In genomic region chr4:106201373-106201772, GRCh38 we compare ENCODE assay signal across 8 cellular contexts.
DNase-seq lines count a peak whose midpoint lies in the region; ATAC-seq and TF ChIP-seq lines count a peak whose summit lies in the region.

No MANE protein-coding gene starts in this region.

- H3K4me3 ChIP-seq in fibroblast of mammary gland (ENCODE audit: control insufficient read depth, low read depth, low read length): no peak overlapping the region

- peak; percentile 26 for TF ChIP-seq CTCF in GM12873 (IDR thresholded peaks at IDR 0.05; ENCODE audit: insufficient read depth, low read depth, low read length, missing control alignments)
- TF ChIP-seq CTCF in fibroblast of mammary gland (conservative IDR thresholded peaks at IDR 0.05; ENCODE audit: control insufficient read depth, insufficient read depth, low read depth, low read length): peak; percentile 65

- no peak for ATAC-seq in GM18519 (IDR thresholded peaks at IDR 0.05; ENCODE audit: low FRiP score, unreplicated experiment)

- DNase-seq in A172 (ENCODE audit: low spot score): peak; percentile 6
- peak; percentile 49 for DNase-seq in OCI-M1 (lab: John Stamatoyannopoulos, UW)
- peak; percentile 23 for DNase-seq in fibroblast of mammary gland (ENCODE audit: low read depth)
- DNase-seq in stimulated activated naive CD4-positive, alpha-beta T cell treated with Interleukin-2 at 50 U/mL for 16 hours (lab: John Stamatoyannopoulos, UW): no peak
- no peak for DNase-seq in activated T-cell treated with anti-CD3 and anti-CD28 coated beads for 4 hours
- DNase-seq in NCI-H187 treated with DMSO at 0.1 percent for 48 hours (lab: John Stamatoyannopoulos, UW): no peak

Comparison
In these comparisons a context has a peak if more than half of its experiments do, and no peak if none do; other contexts are left out.
1. DNase-seq: peak in A172 (single experiment), OCI-M1 (single experiment) and fibroblast of mammary gland (single experiment); none in stimulated activated naive CD4-positive, alpha-beta T cell treated with Interleukin-2 at 50 U/mL for 16 hours (single experiment), activated T-cell treated with anti-CD3 and anti-CD28 coated beads for 4 hours (single experiment) and NCI-H187 treated with DMSO at 0.1 percent for 48 hours (single experiment).